1 cellular context compared by ENCODE assay signal in the genomic region with DNA sequence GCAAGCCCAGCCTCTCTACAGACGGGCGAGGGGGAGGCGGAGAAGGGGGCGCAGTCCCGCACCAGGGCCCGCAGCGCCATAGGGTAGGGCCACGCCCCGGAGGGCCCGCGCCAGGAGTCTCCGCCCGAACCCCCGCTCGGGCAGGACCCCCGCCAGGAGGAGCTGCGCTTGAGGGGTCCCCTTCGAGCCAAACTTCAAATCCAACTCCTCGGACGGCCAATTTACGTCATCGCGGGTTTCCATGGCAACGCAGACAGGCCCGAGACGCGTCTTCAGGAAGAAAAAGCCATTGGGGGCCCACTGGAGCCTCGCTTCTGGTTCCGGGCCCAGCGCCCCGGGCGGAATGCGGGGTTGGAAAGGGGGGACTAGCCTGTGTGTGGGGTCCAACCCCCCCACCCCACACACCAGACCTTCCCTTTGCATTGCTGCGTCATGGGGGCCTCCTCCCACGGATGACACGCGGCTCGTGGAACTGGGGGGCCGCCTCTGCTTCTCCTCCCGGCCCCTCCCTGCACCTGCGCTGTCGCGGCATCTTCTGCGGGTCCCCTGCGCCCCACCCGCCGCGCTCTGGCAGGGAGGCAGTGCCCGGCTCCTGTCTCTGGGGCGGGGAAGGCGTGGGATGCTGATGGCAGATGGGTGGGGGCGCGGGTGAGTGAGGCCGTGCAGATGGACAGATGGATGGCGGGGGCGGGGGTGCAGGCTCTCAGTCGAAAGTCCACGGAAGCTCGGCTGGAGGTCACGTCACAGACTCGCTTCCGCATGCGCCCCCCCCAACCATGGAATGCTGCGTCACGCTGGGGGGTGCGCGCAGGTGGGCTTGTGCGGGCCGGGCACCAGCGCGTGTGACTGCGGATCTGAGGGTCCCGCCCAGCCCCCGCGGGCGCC.
TF ChIP-seq lines count a peak whose summit lies in the region.

No MANE protein-coding gene starts in this region.

TF ChIP-seq in HEK293, 187 proteins besides CTCF, POLR2A, EP300 and RAD21 (continued from another document and continues in another):
- TF ChIP-seq, protein P1, sequence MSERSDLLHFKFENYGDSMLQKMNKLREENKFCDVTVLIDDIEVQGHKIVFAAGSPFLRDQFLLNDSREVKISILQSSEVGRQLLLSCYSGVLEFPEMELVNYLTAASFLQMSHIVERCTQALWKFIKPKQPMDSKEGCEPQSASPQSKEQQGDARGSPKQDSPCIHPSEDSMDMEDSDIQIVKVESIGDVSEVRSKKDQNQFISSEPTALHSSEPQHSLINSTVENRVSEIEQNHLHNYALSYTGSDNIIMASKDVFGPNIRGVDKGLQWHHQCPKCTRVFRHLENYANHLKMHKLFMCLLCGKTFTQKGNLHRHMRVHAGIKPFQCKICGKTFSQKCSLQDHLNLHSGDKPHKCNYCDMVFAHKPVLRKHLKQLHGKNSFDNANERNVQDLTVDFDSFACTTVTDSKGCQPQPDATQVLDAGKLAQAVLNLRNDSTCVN (tag by site-specific recombination; optimal IDR thresholded peaks at IDR 0.05): peak; percentile 74
- TF ChIP-seq ZNF513 (tag by site-specific recombination; IDR thresholded peaks at IDR 0.05) (no peak), ZSCAN18 (tag by site-specific recombination; IDR thresholded peaks at IDR 0.05) (no peak), SCRT2 (tag by site-specific recombination; IDR thresholded peaks at IDR 0.05) (no peak), ZNF24 (tag by site-specific recombination; IDR thresholded peaks at IDR 0.05) (no peak), ZNF529 (tag by site-specific recombination; IDR thresholded peaks at IDR 0.05; ENCODE audit: insufficient replicate concordance) (no peak), ZSCAN5A (tag by site-specific recombination; IDR thresholded peaks at IDR 0.05) (no peak), ZNF311 (tag by site-specific recombination; IDR thresholded peaks at IDR 0.05; ENCODE audit: borderline replicate concordance) (no peak), ZNF518A (tag by site-specific recombination; conservative IDR thresholded peaks at IDR 0.05; ENCODE audit: low read depth) (0 out of 2 replicates have a peak, but pooled peaks have one; percentile 29), ZNF76 (tag by site-specific recombination; IDR thresholded peaks at IDR 0.05; ENCODE audit: borderline replicate concordance, low read depth) (0 out of 2 replicates have a peak, but pooled peaks have one; percentile 10), KLF7 (tag by site-specific recombination; IDR thresholded peaks at IDR 0.05; ENCODE audit: borderline replicate concordance) (no peak), ZFP37 (tag by site-specific recombination; IDR thresholded peaks at IDR 0.05) (no peak), ZNF202 (tag by site-specific recombination; IDR thresholded peaks at IDR 0.05; ENCODE audit: borderline replicate concordance) (no peak), KLF17 (tag by site-specific recombination; IDR thresholded peaks at IDR 0.05) (peak; percentile 57; the same call in 1 of the 2 replicates), ZNF677 (tag by site-specific recombination; IDR thresholded peaks at IDR 0.05) (no peak; the same call in 1 of the 2 replicates), ZSCAN16 (tag by site-specific recombination; IDR thresholded peaks at IDR 0.05) (no peak), ZNF174 (tag by site-specific recombination; IDR thresholded peaks at IDR 0.05) (no peak), ZNF184 (tag by site-specific recombination; IDR thresholded peaks at IDR 0.05) (no peak), ZNF146 (tag by site-specific recombination; IDR thresholded peaks at IDR 0.05) (no peak), HOXC10 (CRISPR knock-in tag; IDR thresholded peaks at IDR 0.05) (no peak), ZSCAN23 (tag by site-specific recombination; IDR thresholded peaks at IDR 0.05) (no peak), KLF8 (tag by site-specific recombination; IDR thresholded peaks at IDR 0.05) (no peak; the same call in 1 of the 2 replicates), ZFP3 (tag by site-specific recombination; IDR thresholded peaks at IDR 0.05; ENCODE audit: low read depth) (no peak), KLF1 (tag by site-specific recombination; IDR thresholded peaks at IDR 0.05) (peak; percentile 83), ZNF366 (tag by site-specific recombination; conservative IDR thresholded peaks at IDR 0.05) (peak; percentile 61), PBX3 (CRISPR knock-in tag; IDR thresholded peaks at IDR 0.05) (no peak), ZNF561 (tag by site-specific recombination; IDR thresholded peaks at IDR 0.05; ENCODE audit: borderline replicate concordance) (no peak), ZNF211 (tag by site-specific recombination; IDR thresholded peaks at IDR 0.05; ENCODE audit: low read depth) (no peak), GLIS1 (tag by site-specific recombination; IDR thresholded peaks at IDR 0.05) (peak; percentile 75)
- TF ChIP-seq, protein P2, sequence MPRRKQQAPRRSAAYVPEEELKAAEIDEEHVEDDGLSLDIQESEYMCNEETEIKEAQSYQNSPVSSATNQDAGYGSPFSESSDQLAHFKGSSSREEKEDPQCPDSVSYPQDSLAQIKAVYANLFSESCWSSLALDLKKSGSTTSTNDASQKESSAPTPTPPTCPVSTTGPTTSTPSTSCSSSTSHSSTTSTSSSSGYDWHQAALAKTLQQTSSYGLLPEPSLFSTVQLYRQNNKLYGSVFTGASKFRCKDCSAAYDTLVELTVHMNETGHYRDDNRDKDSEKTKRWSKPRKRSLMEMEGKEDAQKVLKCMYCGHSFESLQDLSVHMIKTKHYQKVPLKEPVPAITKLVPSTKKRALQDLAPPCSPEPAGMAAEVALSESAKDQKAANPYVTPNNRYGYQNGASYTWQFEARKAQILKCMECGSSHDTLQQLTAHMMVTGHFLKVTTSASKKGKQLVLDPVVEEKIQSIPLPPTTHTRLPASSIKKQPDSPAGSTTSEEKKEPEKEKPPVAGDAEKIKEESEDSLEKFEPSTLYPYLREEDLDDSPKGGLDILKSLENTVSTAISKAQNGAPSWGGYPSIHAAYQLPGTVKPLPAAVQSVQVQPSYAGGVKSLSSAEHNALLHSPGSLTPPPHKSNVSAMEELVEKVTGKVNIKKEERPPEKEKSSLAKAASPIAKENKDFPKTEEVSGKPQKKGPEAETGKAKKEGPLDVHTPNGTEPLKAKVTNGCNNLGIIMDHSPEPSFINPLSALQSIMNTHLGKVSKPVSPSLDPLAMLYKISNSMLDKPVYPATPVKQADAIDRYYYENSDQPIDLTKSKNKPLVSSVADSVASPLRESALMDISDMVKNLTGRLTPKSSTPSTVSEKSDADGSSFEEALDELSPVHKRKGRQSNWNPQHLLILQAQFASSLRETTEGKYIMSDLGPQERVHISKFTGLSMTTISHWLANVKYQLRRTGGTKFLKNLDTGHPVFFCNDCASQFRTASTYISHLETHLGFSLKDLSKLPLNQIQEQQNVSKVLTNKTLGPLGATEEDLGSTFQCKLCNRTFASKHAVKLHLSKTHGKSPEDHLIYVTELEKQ (tag by site-specific recombination; IDR thresholded peaks at IDR 0.05; ENCODE audit: borderline replicate concordance): no peak
- TF ChIP-seq, protein P3, sequence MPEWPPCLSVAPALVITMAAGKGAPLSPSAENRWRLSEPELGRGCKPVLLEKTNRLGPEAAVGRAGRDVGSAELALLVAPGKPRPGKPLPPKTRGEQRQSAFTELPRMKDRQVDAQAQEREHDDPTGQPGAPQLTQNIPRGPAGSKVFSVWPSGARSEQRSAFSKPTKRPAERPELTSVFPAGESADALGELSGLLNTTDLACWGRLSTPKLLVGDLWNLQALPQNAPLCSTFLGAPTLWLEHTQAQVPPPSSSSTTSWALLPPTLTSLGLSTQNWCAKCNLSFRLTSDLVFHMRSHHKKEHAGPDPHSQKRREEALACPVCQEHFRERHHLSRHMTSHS (tag by site-specific recombination; IDR thresholded peaks at IDR 0.05): no peak
- TF ChIP-seq, protein P4, sequence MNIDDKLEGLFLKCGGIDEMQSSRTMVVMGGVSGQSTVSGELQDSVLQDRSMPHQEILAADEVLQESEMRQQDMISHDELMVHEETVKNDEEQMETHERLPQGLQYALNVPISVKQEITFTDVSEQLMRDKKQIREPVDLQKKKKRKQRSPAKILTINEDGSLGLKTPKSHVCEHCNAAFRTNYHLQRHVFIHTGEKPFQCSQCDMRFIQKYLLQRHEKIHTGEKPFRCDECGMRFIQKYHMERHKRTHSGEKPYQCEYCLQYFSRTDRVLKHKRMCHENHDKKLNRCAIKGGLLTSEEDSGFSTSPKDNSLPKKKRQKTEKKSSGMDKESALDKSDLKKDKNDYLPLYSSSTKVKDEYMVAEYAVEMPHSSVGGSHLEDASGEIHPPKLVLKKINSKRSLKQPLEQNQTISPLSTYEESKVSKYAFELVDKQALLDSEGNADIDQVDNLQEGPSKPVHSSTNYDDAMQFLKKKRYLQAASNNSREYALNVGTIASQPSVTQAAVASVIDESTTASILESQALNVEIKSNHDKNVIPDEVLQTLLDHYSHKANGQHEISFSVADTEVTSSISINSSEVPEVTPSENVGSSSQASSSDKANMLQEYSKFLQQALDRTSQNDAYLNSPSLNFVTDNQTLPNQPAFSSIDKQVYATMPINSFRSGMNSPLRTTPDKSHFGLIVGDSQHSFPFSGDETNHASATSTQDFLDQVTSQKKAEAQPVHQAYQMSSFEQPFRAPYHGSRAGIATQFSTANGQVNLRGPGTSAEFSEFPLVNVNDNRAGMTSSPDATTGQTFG (tag by site-specific recombination; IDR thresholded peaks at IDR 0.05; ENCODE audit: borderline replicate concordance): no peak
